In genomic region chr7:131104611-131105293, GRCh38 we compare ENCODE assay signal across 8 cellular contexts.
DNase-seq lines count a peak whose midpoint lies in the region; TF ChIP-seq lines count a peak whose summit lies in the region.

No MANE protein-coding gene starts in this region.

- H3K9me3 Mint-ChIP-seq in neural progenitor cell, result no peaks in the 10 kb centered on the region

- no peak for TF ChIP-seq CTCF in OCI-LY1 (IDR thresholded peaks at IDR 0.05; ENCODE audit: low read length)
- TF ChIP-seq CTCF in neural progenitor cell (IDR thresholded peaks at IDR 0.05), result no peak

- H2AFZ ChIP-seq in OCI-LY1 (ENCODE audit: low read length) (no peak overlapping the region), neural progenitor cell (replicated peaks) (no peak overlapping the region)

- no peaks in the 10 kb centered on the region for H3K9me3 ChIP-seq in BLaER1 treated with 17β-estradiol and CSF1 and Interleukin-3, amounts not matched to agents 10 nM and 100 nM (replicated peaks in 1 of 11)
- H3K9me3 ChIP-seq in OCI-LY1 (ENCODE audit: low read length) (no peaks in the 10 kb centered on the region), ectodermal cell (ENCODE audit: control insufficient read depth, low read length) (no peaks in the 10 kb centered on the region), neural progenitor cell (ENCODE audit: low read depth) (no peaks in the 10 kb centered on the region)

- H3K27me3 Mint-ChIP-seq in neural progenitor cell (ENCODE audit: insufficient read depth, low read depth), result peaks cover 32% of the 10 kb centered on the region

- WGBS in ectodermal cell, 2 experiments, result 85 to 87% methylated on average over 12 of the region's 12 CpGs

- peak overlapping the region; percentile 87 to 99 (median 92); a peak in 19 of 22 replicates for H3K9ac ChIP-seq in BLaER1 treated with 17β-estradiol and CSF1 and Interleukin-3, amounts not matched to agents 10 nM and 100 nM
- peak overlapping the region; percentile 65 for H3K9ac ChIP-seq in OCI-LY1 (ENCODE audit: low read length)
- H3K9ac ChIP-seq in neural progenitor cell, result no peak overlapping the region

- no peaks in the 10 kb centered on the region for H3K36me3 Mint-ChIP-seq in neural progenitor cell

- H3K4me3 Mint-ChIP-seq in neural progenitor cell, result peak overlapping the region; percentile 92

- H3K36me3 ChIP-seq in BLaER1 treated with 17β-estradiol and CSF1 and Interleukin-3, amounts not matched to agents 10 nM and 100 nM, result peaks cover 0 to 45% (median 23%) of the 10 kb centered on the region in 11 experiments; a peak in 14 of 22 replicates
- peaks cover 77% of the 10 kb centered on the region for H3K36me3 ChIP-seq in OCI-LY1 (ENCODE audit: insufficient read depth, low read length)
- no peaks in the 10 kb centered on the region for H3K36me3 ChIP-seq in ectodermal cell (ENCODE audit: control insufficient read depth, insufficient read depth, low read length)
- no peaks in the 10 kb centered on the region for H3K36me3 ChIP-seq in neural progenitor cell

- H3K79me2 ChIP-seq in OCI-LY1 (ENCODE audit: insufficient read depth, low read length) (peaks cover 85% of the 10 kb centered on the region), neural progenitor cell (ENCODE audit: low read depth) (no peaks in the 10 kb centered on the region)

- H3F3A ChIP-seq in OCI-LY1 (ENCODE audit: insufficient read depth, low read length) (no peaks in the 10 kb centered on the region; the same call in 1 of the 2 replicates), neural progenitor cell (ENCODE audit: low read depth) (peaks cover 20% of the 10 kb centered on the region)

- peaks cover 0 to 18% (median 7%) of the 10 kb centered on the region in 11 experiments; a peak in 7 of 22 replicates for H3K27me3 ChIP-seq in BLaER1 treated with 17β-estradiol and CSF1 and Interleukin-3, amounts not matched to agents 10 nM and 100 nM
- H3K27me3 ChIP-seq in OCI-LY1 (ENCODE audit: insufficient read depth, low read length), result no peaks in the 10 kb centered on the region
- peaks cover 46% of the 10 kb centered on the region for H3K27me3 ChIP-seq in ectodermal cell (ENCODE audit: control insufficient read depth, insufficient read depth, low read length, poor library complexity, severe bottlenecking)
- H3K27me3 ChIP-seq in neural progenitor cell, result peaks cover 54% of the 10 kb centered on the region

- H3K27ac ChIP-seq in BLaER1 treated with 17β-estradiol and CSF1 and Interleukin-3, amounts not matched to agents 10 nM and 100 nM, result peak overlapping the region in 2 of 11 experiments; percentile 92 to 97; a peak in 4 of 22 replicates
- H3K27ac ChIP-seq in OCI-LY1 (ENCODE audit: low read depth, low read length, poor library complexity, severe bottlenecking) (peak overlapping the region; percentile 80), ectodermal cell (ENCODE audit: insufficient read depth, low read depth, low read length, poor library complexity, severe bottlenecking) (no peak overlapping the region), neural progenitor cell (no peak overlapping the region)

- peaks cover 17% of the 10 kb centered on the region for H3K4me1 Mint-ChIP-seq in neural progenitor cell

- peak overlapping the region; percentile 75 to 99 (median 87) for H3K4me3 ChIP-seq in BLaER1 treated with 17β-estradiol and CSF1 and Interleukin-3, amounts not matched to agents 10 nM and 100 nM
- H3K4me3 ChIP-seq in OCI-LY1 (ENCODE audit: low read depth, low read length, poor library complexity, severe bottlenecking) (peak overlapping the region; percentile 64), ectodermal cell (ENCODE audit: insufficient read depth, low read depth, low read length) (peak overlapping the region; percentile 64), neural progenitor cell (peak overlapping the region; percentile 74)

- H3K4me2 ChIP-seq in BLaER1 treated with 17β-estradiol and CSF1 and Interleukin-3, amounts not matched to agents 10 nM and 100 nM, result peak overlapping the region; percentile 83 to 99 (median 97)
- H3K4me2 ChIP-seq in OCI-LY1 (ENCODE audit: low read length) (peak overlapping the region; percentile 81), neural progenitor cell (peak overlapping the region; percentile 73)

- peaks cover 21 to 50% (median 45%) of the 10 kb centered on the region in 10 experiments for H3K4me1 ChIP-seq in BLaER1 treated with 17β-estradiol and CSF1 and Interleukin-3, amounts not matched to agents 10 nM and 100 nM
- H3K4me1 ChIP-seq in OCI-LY1 (ENCODE audit: insufficient read depth, low read length, severe bottlenecking) (peaks cover 68% of the 10 kb centered on the region), ectodermal cell (ENCODE audit: control insufficient read depth, insufficient read depth, low read length) (peaks cover 11% of the 10 kb centered on the region), neural progenitor cell (peaks cover 12% of the 10 kb centered on the region)

- H3K27ac Mint-ChIP-seq in neural progenitor cell, result no peak overlapping the region

- no peak for DNase-seq in neural progenitor cell (ENCODE audit: low spot score)
- no peak for DNase-seq in midbrain (lab: John Stamatoyannopoulos, UW)
- no peak for DNase-seq in NCI-H187 (lab: John Stamatoyannopoulos, UW)
- no peak for DNase-seq in DMS53 treated with DMSO at 0.1 percent for 48 hours (lab: John Stamatoyannopoulos, UW; ENCODE audit: unreplicated experiment)
- no peak for DNase-seq in effector CD8-positive, alpha-beta T cell (lab: John Stamatoyannopoulos, UW)

- H4K20me1 ChIP-seq in BLaER1 treated with 17β-estradiol and CSF1 and Interleukin-3, amounts not matched to agents 10 nM and 100 nM, result peaks cover 37 to 64% (median 58%) of the 10 kb centered on the region in 11 experiments; a peak in 20 of 22 replicates
- H4K20me1 ChIP-seq in OCI-LY1 (ENCODE audit: insufficient read depth, low read length) (no peaks in the 10 kb centered on the region), neural progenitor cell (ENCODE audit: low read depth) (no peaks in the 10 kb centered on the region)

- H3K9me2 ChIP-seq in OCI-LY1 (ENCODE audit: low read depth, low read length), result no peaks in the 10 kb centered on the region
